In genomic region chr12:120292661-120293531, GRCh38 we compare ENCODE assay signal across 8 cellular contexts. TPM values are rescaled to one million over a fixed set of nuclear protein-coding genes. Genes with fewer than 3 reads are reported as not detected.
DNase-seq lines count a peak whose midpoint lies in the region; ATAC-seq and TF ChIP-seq lines count a peak whose summit lies in the region.

Gene RNU4-1 (minus strand): TSS chr12:120293237.

- DNase-seq in GM04503 (ENCODE audit: low read depth) = peak; percentile 78
- DNase-seq in NCI-H1417 (lab: John Stamatoyannopoulos, UW) = peak; percentile 91 to 97 (median 91)
- peak; percentile 89 to 96 for DNase-seq in SW 1271 (lab: John Stamatoyannopoulos, UW)
- DNase-seq in left cardiac atrium = peak; percentile 76
- DNase-seq in posterior cingulate gyrus = peak; percentile 39 to 94 (median 60)
- DNase-seq in upper lobe of right lung = no peak

- ATAC-seq in HG02610 (IDR thresholded peaks at IDR 0.05; ENCODE audit: unreplicated experiment) (peak; percentile 47), left cardiac atrium (peak; percentile 59 to 70), upper lobe of right lung (peak; percentile 55)

- TF ChIP-seq CTCF in upper lobe of right lung (IDR thresholded peaks at IDR 0.05) = no peak

- H3K4me3 ChIP-seq in upper lobe of right lung = peak within 1 kb of the TSS; percentile 63

- no peaks in the 10 kb centered on the region for H3K4me1 ChIP-seq in upper lobe of right lung

- H3K27me3 ChIP-seq in upper lobe of right lung = no peaks in the 10 kb centered on the region

- whole genome bisulfite sequencing in adipose tissue, 3 donors = 0 to 1% (median 0%) methylated on average over 29 of the region's 29 CpGs

- H3K27ac ChIP-seq in adipose tissue (ENCODE audit: low read depth, low read length) = peak within 1 kb of the TSS; percentile 28
- peak within 1 kb of the TSS; percentile 99 for H3K27ac ChIP-seq in upper lobe of right lung

- no peaks in the 10 kb centered on the region for H3K9me3 ChIP-seq in upper lobe of right lung

- intact Hi-C loops in left cardiac atrium (cut with DNase I) = no loop called here
- intact Hi-C loops in posterior cingulate gyrus (cut with DNase I) = no loop called here
- intact Hi-C loops in upper lobe of right lung (cut with DNase I) = no loop called here

- no peaks in the 10 kb centered on the region for H3K36me3 ChIP-seq in upper lobe of right lung

RNA-seq across cellular contexts. Expression of gene RNU4-1, which starts in this region (rescaled TPM):
- polyA plus RNA-seq in adipose tissue = not detected
- 1,000 to 10,000 TPM; 1,261 to 6,779 TPM for total RNA-seq in left cardiac atrium
- 2,477 TPM for total RNA-seq in upper lobe of right lung
